ENCODE assay signal across 11 cellular contexts in the genomic region with DNA sequence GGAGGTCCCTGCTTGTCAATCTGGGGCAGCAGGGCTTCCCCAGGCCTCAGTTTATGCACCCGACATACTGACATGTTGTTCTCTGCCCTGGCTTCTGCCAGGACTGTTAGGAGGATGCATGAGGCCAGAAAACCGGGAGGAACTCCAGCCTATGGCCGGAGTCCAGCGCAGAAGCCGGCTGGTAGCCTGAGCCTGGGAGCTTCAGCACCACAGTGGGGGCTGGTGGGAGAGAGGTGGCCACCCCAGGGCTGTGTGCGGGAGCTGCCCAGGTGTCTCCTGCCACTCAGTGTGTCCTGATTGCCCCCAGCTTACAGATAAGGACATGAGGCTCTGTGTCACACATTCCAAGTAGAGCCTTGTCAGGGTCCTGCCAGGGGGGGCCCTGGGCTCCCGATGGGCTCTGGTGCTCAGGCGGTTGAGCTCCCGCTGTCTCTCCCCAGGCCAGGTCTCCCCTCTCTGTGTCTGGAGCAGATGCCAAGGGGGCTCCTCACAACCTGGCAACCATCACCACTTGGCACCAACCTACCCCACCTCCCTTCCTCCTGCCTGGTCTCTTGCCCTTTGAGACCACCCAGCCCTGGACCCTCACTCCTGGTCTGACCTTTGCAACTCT. TPM values are rescaled to one million over a fixed set of nuclear protein-coding genes. Genes with fewer than 3 reads are reported as not detected.
DNase-seq lines count a peak whose midpoint lies in the region; ATAC-seq, FAIRE-seq and TF ChIP-seq lines count a peak whose summit lies in the region.
"Had no signal": no experiment of that assay in that cellular context is flagged by ENCODE, and none has a peak within 500 bp of the region (broad histone marks: within the 10 kb centered on the region; RNA-seq: fewer than 3 reads in every experiment).

No MANE protein-coding gene starts in this region.

- H3K27ac ChIP-seq in SJSA1 = peak overlapping the region; percentile 64
- peak overlapping the region; percentile 80 to 87 for H3K27ac ChIP-seq in thoracic aorta

- H3K36me3 ChIP-seq in SJSA1 = 0 out of 2 replicates have a peak, but pooled peaks cover 3% of the 10 kb centered on the region
- H3K36me3 ChIP-seq in thoracic aorta = no peaks in the 10 kb centered on the region

- no peak for FAIRE-seq in GM12891 (lab: Jason Lieb, UNC)
- no peak for FAIRE-seq in GM19239 (lab: Jason Lieb, UNC)
- FAIRE-seq: bronchial epithelial cell, H54 had no signal

- TF ChIP-seq POLR2A in GM12891 (IDR thresholded peaks at IDR 0.05; ENCODE audit: low read depth, low read length) = no peak

- ATAC-seq in thoracic aorta (ENCODE audit: insufficient number of reproducible peaks, low FRiP score, low read depth) = no peak
- ATAC-seq: naive thymus-derived CD8-positive, alpha-beta T cell had no signal

- DNase-seq in SJSA1 (ENCODE audit: low read depth in 1 of 2, low spot score in 2 of 2) (peak in 1 of 2 experiments; percentile 38), fibroblast of gingiva (ENCODE audit: low read depth) (peak; percentile 43), mucosa of gallbladder (ENCODE audit: low spot score) (peak; percentile 25), thoracic aorta (ENCODE audit: low spot score) (no peak), hepatic stellate cell (ENCODE audit: low spot score) (no peak), GM12891 (ENCODE audit: insufficient read length, low spot score) (no peak), HCEC 1CT (no peak), GM19239 (ENCODE audit: insufficient read length, low spot score) (no peak)
- DNase-seq: naive thymus-derived CD8-positive, alpha-beta T cell had no signal

- H3K4me1 ChIP-seq in SJSA1 (replicated peaks) (peaks cover 46% of the 10 kb centered on the region), thoracic aorta (ENCODE audit: control insufficient read depth in 1 of 2, low read depth in 2 of 2) (peaks cover 22 to 47% of the 10 kb centered on the region in 2 donors)

- H3K27me3 ChIP-seq in SJSA1 (replicated peaks) = no peaks in the 10 kb centered on the region
- no peaks in the 10 kb centered on the region for H3K27me3 ChIP-seq in thoracic aorta (replicated peaks; ENCODE audit: insufficient read depth)

- no peak for TF ChIP-seq CTCF in thoracic aorta (IDR thresholded peaks at IDR 0.05)

- H3K9me3 ChIP-seq in SJSA1 (replicated peaks) = no peaks in the 10 kb centered on the region
- H3K9me3 ChIP-seq in thoracic aorta = no peaks in the 10 kb centered on the region

- H3K4me3 ChIP-seq in SJSA1 (no peak overlapping the region), thoracic aorta (no peak overlapping the region)

TF ChIP-seq in GM12891, 5 proteins besides CTCF, POLR2A, EP300 and RAD21:
- TF ChIP-seq SPI1 (IDR thresholded peaks at IDR 0.05; ENCODE audit: low read depth, low read length) (no peak), TAF1 (IDR thresholded peaks at IDR 0.05; ENCODE audit: low read depth, low read length) (no peak), POU2F2 (IDR thresholded peaks at IDR 0.05; ENCODE audit: low read depth, low read length) (no peak), PAX5 (IDR thresholded peaks at IDR 0.05; ENCODE audit: insufficient read depth, low read length, severe bottlenecking) (no peak), POLR2AphosphoS5 (IDR thresholded peaks at IDR 0.05; ENCODE audit: low read depth, low read length) (no peak)

RNA-seq across cellular contexts. Expression of a gene that starts 32.3 kb away (rescaled TPM):
- total RNA-seq in SJSA1 (2014; rRNA removed; shearing (Covaris generic)) = 31.7 and 42.1 TPM in 2 replicates
- 49.4 TPM for total RNA-seq in mucosa of gallbladder
- total RNA-seq in thoracic aorta = 10 to 100 TPM in 1 of 2 donors, 1 to 10 TPM in 1; 5.7 to 44.2 TPM
- 73.2 TPM for polyA plus RNA-seq in GM12891 (2012; ENCODE audit: low read depth, missing spikeins)

Comparison
In these comparisons a context has a peak if more than half of its experiments do, and no peak if none do; other contexts are left out.
1. DNase-seq: peak in fibroblast of gingiva (single experiment) and mucosa of gallbladder (single experiment); none in thoracic aorta (single experiment), hepatic stellate cell (single experiment), GM12891 (single experiment), HCEC 1CT (single experiment) and GM19239 (single experiment).